In genomic region chr19:49085868-49086232, GRCh38 we compare ENCODE assay signal across 8 cellular contexts. TPM values are rescaled to one million over a fixed set of nuclear protein-coding genes. Genes with fewer than 3 reads are reported as not detected.
A peak's percentile ranks its signal among the peaks of the same experiment; 100 is the strongest.
DNase-seq lines count a peak whose midpoint lies in the region; ATAC-seq and TF ChIP-seq lines count a peak whose summit lies in the region.

No MANE protein-coding gene starts in this region.

- H3K36me3 Mint-ChIP-seq in HFFc6 (ENCODE audit: low read depth): peaks cover 26% of the 10 kb centered on the region
- peaks cover 30% of the 10 kb centered on the region for H3K36me3 Mint-ChIP-seq in activated T-helper 1 cell treated with anti-CD3 and anti-CD28 coated beads, Interleukin-12 subunit alpha, Interleukin-12 subunit beta, Interleukin-2, Interleukin-4 antibody, amounts not matched to agents 30 ng/mL and 10 ng/mL and 1 ng/mL, durations not matched to agents 14 hours and 24 hours and 36 hours (ENCODE audit: low read depth)
- H3K36me3 Mint-ChIP-seq in stimulated activated naive B cell treated with anti-CD40 and anti-IgM and Interleukin-4, amounts not matched to agents 10 μg/mL and 1 μg/mL and 100 μg/mL, for 72 hours: peaks cover 29 to 31% of the 10 kb centered on the region in 2 donors

- peaks cover 29% of the 10 kb centered on the region for H3K4me1 Mint-ChIP-seq in HFFc6 (ENCODE audit: low read depth)
- peaks cover 31% of the 10 kb centered on the region for H3K4me1 Mint-ChIP-seq in activated T-helper 1 cell treated with anti-CD3 and anti-CD28 coated beads, Interleukin-12 subunit alpha, Interleukin-12 subunit beta, Interleukin-2, Interleukin-4 antibody, amounts not matched to agents 30 ng/mL and 10 ng/mL and 1 ng/mL, durations not matched to agents 14 hours and 24 hours and 36 hours (ENCODE audit: low read depth)
- H3K4me1 Mint-ChIP-seq in stimulated activated naive B cell treated with anti-CD40 and anti-IgM and Interleukin-4, amounts not matched to agents 10 μg/mL and 1 μg/mL and 100 μg/mL, for 72 hours: peaks cover 24 to 47% of the 10 kb centered on the region in 2 donors

- DNase-seq in HFFc6 (no peak), DMS 273 (lab: John Stamatoyannopoulos, UW; ENCODE audit: unreplicated experiment) (no peak), RKO (ENCODE audit: low spot score) (no peak)
- no peak for DNase-seq in activated T-helper 1 cell treated with anti-CD3 and anti-CD28 coated beads, Interleukin-12 subunit alpha, Interleukin-12 subunit beta, Interleukin-2, Interleukin-4 antibody, amounts not matched to agents 30 ng/mL and 10 ng/mL and 1 ng/mL, durations not matched to agents 14 hours and 24 hours and 36 hours (ENCODE audit: low spot score)
- no peak for DNase-seq in stimulated activated naive B cell treated with anti-CD40 and anti-IgM and Interleukin-4, amounts not matched to agents 10 μg/mL and 1 μg/mL and 100 μg/mL, for 72 hours
- no peak for DNase-seq in activated CD4-positive, CD25-positive, alpha-beta regulatory T cell (lab: John Stamatoyannopoulos, UW)

- H3K27me3 Mint-ChIP-seq in HFFc6 (ENCODE audit: insufficient read depth): peaks cover 2% of the 10 kb centered on the region
- H3K27me3 Mint-ChIP-seq in activated T-helper 1 cell treated with anti-CD3 and anti-CD28 coated beads, Interleukin-12 subunit alpha, Interleukin-12 subunit beta, Interleukin-2, Interleukin-4 antibody, amounts not matched to agents 30 ng/mL and 10 ng/mL and 1 ng/mL, durations not matched to agents 14 hours and 24 hours and 36 hours (ENCODE audit: insufficient read depth): peaks cover 2% of the 10 kb centered on the region
- H3K27me3 Mint-ChIP-seq in stimulated activated naive B cell treated with anti-CD40 and anti-IgM and Interleukin-4, amounts not matched to agents 10 μg/mL and 1 μg/mL and 100 μg/mL, for 72 hours: peaks cover 0 to 5% of the 10 kb centered on the region in 2 donors

- peak overlapping the region; percentile 94 for H3K27ac Mint-ChIP-seq in HFFc6
- H3K27ac Mint-ChIP-seq in activated T-helper 1 cell treated with anti-CD3 and anti-CD28 coated beads, Interleukin-12 subunit alpha, Interleukin-12 subunit beta, Interleukin-2, Interleukin-4 antibody, amounts not matched to agents 30 ng/mL and 10 ng/mL and 1 ng/mL, durations not matched to agents 14 hours and 24 hours and 36 hours: peak overlapping the region; percentile 80
- H3K27ac Mint-ChIP-seq in stimulated activated naive B cell treated with anti-CD40 and anti-IgM and Interleukin-4, amounts not matched to agents 10 μg/mL and 1 μg/mL and 100 μg/mL, for 72 hours: peak overlapping the region; percentile 98

- peak overlapping the region; percentile 95 for H3K4me3 ChIP-seq in iPS-18c (ENCODE audit: insufficient read depth, low read depth, low read length)

- ATAC-seq in stimulated activated naive B cell treated with anti-CD40 and anti-IgM and Interleukin-4, amounts not matched to agents 10 μg/mL and 1 μg/mL and 100 μg/mL, for 72 hours (replicated peaks): no peak
- ATAC-seq in GM21576 (IDR thresholded peaks at IDR 0.05; ENCODE audit: unreplicated experiment): no peak

- intact Hi-C loops in activated T-helper 1 cell treated with anti-CD3 and anti-CD28 coated beads, Interleukin-12 subunit alpha, Interleukin-12 subunit beta, Interleukin-2, Interleukin-4 antibody, amounts not matched to agents 30 ng/mL and 10 ng/mL and 1 ng/mL, durations not matched to agents 14 hours and 24 hours and 36 hours (cut with micrococcal nuclease): loop anchor here (1.0 kb wide), 5 partner anchors 11 to 93 kb away; partner anchors contain the start of genes C19orf73, GYS1, LIN7B and PPFIA3

- TF ChIP-seq CTCF in HFFc6 (IDR thresholded peaks at IDR 0.05): no peak

- no peaks in the 10 kb centered on the region for H3K9me3 Mint-ChIP-seq in HFFc6
- H3K9me3 Mint-ChIP-seq in activated T-helper 1 cell treated with anti-CD3 and anti-CD28 coated beads, Interleukin-12 subunit alpha, Interleukin-12 subunit beta, Interleukin-2, Interleukin-4 antibody, amounts not matched to agents 30 ng/mL and 10 ng/mL and 1 ng/mL, durations not matched to agents 14 hours and 24 hours and 36 hours: no peaks in the 10 kb centered on the region
- H3K9me3 Mint-ChIP-seq in stimulated activated naive B cell treated with anti-CD40 and anti-IgM and Interleukin-4, amounts not matched to agents 10 μg/mL and 1 μg/mL and 100 μg/mL, for 72 hours: no peaks in the 10 kb centered on the region

- peak overlapping the region; percentile 96 for H3K4me3 Mint-ChIP-seq in HFFc6
- H3K4me3 Mint-ChIP-seq in activated T-helper 1 cell treated with anti-CD3 and anti-CD28 coated beads, Interleukin-12 subunit alpha, Interleukin-12 subunit beta, Interleukin-2, Interleukin-4 antibody, amounts not matched to agents 30 ng/mL and 10 ng/mL and 1 ng/mL, durations not matched to agents 14 hours and 24 hours and 36 hours: peak overlapping the region; percentile 99
- peak overlapping the region; percentile 98 for H3K4me3 Mint-ChIP-seq in stimulated activated naive B cell treated with anti-CD40 and anti-IgM and Interleukin-4, amounts not matched to agents 10 μg/mL and 1 μg/mL and 100 μg/mL, for 72 hours

- H3K9me3 ChIP-seq in iPS-18c (ENCODE audit: control insufficient read depth, insufficient read depth, low read length): no peaks in the 10 kb centered on the region

RNA-seq across cellular contexts. Expression of gene SNRNP70, which starts 0.6 kb away (rescaled TPM):
- 100 to 1,000 TPM; 134 to 164 (median 156) TPM for total RNA-seq in HFFc6 (2021; fragmentation: NEBNext Ultra II Directional; extraction: Animal tissue kit (Norgen Biotek cat#: 25700))
- total RNA-seq in activated T-helper 1 cell treated with anti-CD3 and anti-CD28 coated beads, Interleukin-12 subunit alpha, Interleukin-12 subunit beta, Interleukin-2, Interleukin-4 antibody, amounts not matched to agents 30 ng/mL and 10 ng/mL and 1 ng/mL, durations not matched to agents 14 hours and 24 hours and 36 hours: 259 and 272 TPM in 2 replicates

RNA-seq across cellular contexts. Expression of gene KCNA7, which starts 13.4 kb away (rescaled TPM):
- not detected for total RNA-seq in HFFc6 (2021; fragmentation: NEBNext Ultra II Directional; extraction: Animal tissue kit (Norgen Biotek cat#: 25700))
- total RNA-seq in activated T-helper 1 cell treated with anti-CD3 and anti-CD28 coated beads, Interleukin-12 subunit alpha, Interleukin-12 subunit beta, Interleukin-2, Interleukin-4 antibody, amounts not matched to agents 30 ng/mL and 10 ng/mL and 1 ng/mL, durations not matched to agents 14 hours and 24 hours and 36 hours: not detected in 2 replicates

RNA-seq across cellular contexts. Expression of gene NTF4, which starts 21.2 kb away (rescaled TPM):
- 1 to 10 TPM in 2 of 6 experiments, under 1 TPM in 2, not detected in 2; 0.82 to 1.5 (median 1.1) TPM for total RNA-seq in HFFc6 (2021; fragmentation: NEBNext Ultra II Directional; extraction: Animal tissue kit (Norgen Biotek cat#: 25700))
- total RNA-seq in activated T-helper 1 cell treated with anti-CD3 and anti-CD28 coated beads, Interleukin-12 subunit alpha, Interleukin-12 subunit beta, Interleukin-2, Interleukin-4 antibody, amounts not matched to agents 30 ng/mL and 10 ng/mL and 1 ng/mL, durations not matched to agents 14 hours and 24 hours and 36 hours: not detected in 2 replicates

RNA-seq across cellular contexts. Expression of gene CGB7, which starts 28.3 kb away (rescaled TPM):
- 1 to 10 TPM in 4 of 6 experiments, under 1 TPM in 2; 0.36 to 2.2 (median 2.1) TPM for total RNA-seq in HFFc6 (2021; fragmentation: NEBNext Ultra II Directional; extraction: Animal tissue kit (Norgen Biotek cat#: 25700))
- total RNA-seq in activated T-helper 1 cell treated with anti-CD3 and anti-CD28 coated beads, Interleukin-12 subunit alpha, Interleukin-12 subunit beta, Interleukin-2, Interleukin-4 antibody, amounts not matched to agents 30 ng/mL and 10 ng/mL and 1 ng/mL, durations not matched to agents 14 hours and 24 hours and 36 hours: not detected in 2 replicates

RNA-seq across cellular contexts. Expression of gene LIN7B, which starts 28.3 kb away (rescaled TPM):
- total RNA-seq in HFFc6 (2021; fragmentation: NEBNext Ultra II Directional; extraction: Animal tissue kit (Norgen Biotek cat#: 25700)): 10 to 100 TPM in 4 of 6 experiments, 1 to 10 TPM in 2; 9.3 to 12.7 (median 10.2) TPM
- total RNA-seq in activated T-helper 1 cell treated with anti-CD3 and anti-CD28 coated beads, Interleukin-12 subunit alpha, Interleukin-12 subunit beta, Interleukin-2, Interleukin-4 antibody, amounts not matched to agents 30 ng/mL and 10 ng/mL and 1 ng/mL, durations not matched to agents 14 hours and 24 hours and 36 hours: 4.9 and 7.8 TPM in 2 replicates
